ENCODE assay signal across 8 cellular contexts in the genomic region with DNA sequence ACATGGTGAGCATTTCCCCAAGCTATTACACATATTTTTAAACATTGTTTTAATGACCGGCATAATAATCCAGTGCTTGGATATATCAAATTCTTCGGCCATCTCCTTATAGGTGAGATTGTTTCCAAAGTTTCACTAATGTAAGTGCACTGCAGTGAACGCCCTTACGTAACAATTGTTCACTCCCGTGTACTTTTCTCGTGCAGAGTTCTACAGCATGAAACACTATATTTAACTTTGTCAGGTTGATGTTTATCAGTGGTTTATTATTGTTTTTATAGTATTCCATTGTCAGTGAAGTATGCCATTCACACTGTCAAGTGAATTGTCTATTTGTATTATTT. TPM values are rescaled to one million over a fixed set of nuclear protein-coding genes. Genes with fewer than 3 reads are reported as not detected.
DNase-seq lines count a peak whose midpoint lies in the region; ATAC-seq and TF ChIP-seq lines count a peak whose summit lies in the region.

No MANE protein-coding gene starts in this region.

- TF ChIP-seq CTCF in GM12864 (IDR thresholded peaks at IDR 0.05; ENCODE audit: low read depth, low read length, missing control alignments): no peak
- no peak for TF ChIP-seq CTCF in esophagus muscularis mucosa (IDR thresholded peaks at IDR 0.05)

- peak overlapping the region; percentile 22; the same call in 1 of the 2 replicates for H3K4me3 ChIP-seq in GM12864 (ENCODE audit: low read depth, low read length)
- H3K4me3 ChIP-seq in SJSA1: peak overlapping the region; percentile 47
- peak overlapping the region; percentile 60 to 79 (median 72) for H3K4me3 ChIP-seq in esophagus muscularis mucosa
- no peak overlapping the region for H3K4me3 ChIP-seq in H7 (ENCODE audit: insufficient read depth, low read depth, low read length)

- no peak overlapping the region for H3K27ac ChIP-seq in SJSA1
- H3K27ac ChIP-seq in esophagus muscularis mucosa (replicated peaks in 1 of 4): peak overlapping the region; percentile 93 to 97 (median 97)

- DNase-seq in GM12864 (ENCODE audit: low read depth) (no peak), SJSA1 (ENCODE audit: low read depth in 1 of 2, low spot score in 2 of 2) (no peak), esophagus muscularis mucosa (ENCODE audit: extremely low spot score) (no peak), putamen (ENCODE audit: low spot score) (peak; percentile 23), H7 (no peak)
- no peak for DNase-seq in activated CD4-positive, CD25-positive, alpha-beta regulatory T cell (lab: John Stamatoyannopoulos, UW)

- ATAC-seq in HG03460 (IDR thresholded peaks at IDR 0.05; ENCODE audit: unreplicated experiment): no peak
- no peak for ATAC-seq in esophagus mucosa

- H3K9me3 ChIP-seq in SJSA1 (replicated peaks) (no peaks in the 10 kb centered on the region), esophagus muscularis mucosa (no peaks in the 10 kb centered on the region)

- no peak for TF ChIP-seq POLR2A in esophagus muscularis mucosa (IDR thresholded peaks at IDR 0.05; ENCODE audit: low read depth)

- H3K36me3 ChIP-seq in SJSA1: peaks cover 37% of the 10 kb centered on the region
- H3K36me3 ChIP-seq in esophagus muscularis mucosa: peaks cover 10 to 24% (median 20%) of the 10 kb centered on the region in 4 donors
- peaks cover 2% of the 10 kb centered on the region for H3K36me3 ChIP-seq in H7 (replicated peaks; ENCODE audit: control insufficient read depth, insufficient read depth, low read length)

- no peaks in the 10 kb centered on the region for H3K27me3 ChIP-seq in SJSA1 (replicated peaks)
- no peaks in the 10 kb centered on the region for H3K27me3 ChIP-seq in esophagus muscularis mucosa
- H3K27me3 ChIP-seq in H7 (ENCODE audit: control insufficient read depth, insufficient read depth, low read length): no peaks in the 10 kb centered on the region

- WGBS in esophagus muscularis mucosa: 29% methylated on average over 6 of the region's 6 CpGs

- no peak for TF ChIP-seq EP300 in esophagus muscularis mucosa (IDR thresholded peaks at IDR 0.05)

- H3K4me1 ChIP-seq in SJSA1 (replicated peaks) (peaks cover 32% of the 10 kb centered on the region), esophagus muscularis mucosa (peaks cover 33 to 42% (median 38%) of the 10 kb centered on the region in 4 donors)

- intact Hi-C loops in esophagus muscularis mucosa (cut with DNase I): no loop called here

RNA-seq across cellular contexts. Expression of a gene that starts 3.4 kb away (rescaled TPM):
- 19.4 and 22.0 TPM in 2 replicates for total RNA-seq in SJSA1 (2014; rRNA removed; shearing (Covaris generic))
- total RNA-seq in esophagus muscularis mucosa: 10 to 100 TPM; 10.4 to 22.8 (median 21.0) TPM
- total RNA-seq in H7 (2014; rRNA removed; shearing (Covaris generic)): 8.8 and 16.0 TPM in 2 replicates
- 3.6 TPM for total RNA-seq in esophagus mucosa

RNA-seq across cellular contexts. Expression of a gene that starts 7.9 kb away (rescaled TPM):
- total RNA-seq in SJSA1 (2014; rRNA removed; shearing (Covaris generic)): 76.0 and 82.5 TPM in 2 replicates
- total RNA-seq in esophagus muscularis mucosa (10 to 100 TPM; 19.5 to 59.0 (median 27.4) TPM), esophagus mucosa (21.4 TPM)
- 38.4 and 54.7 TPM in 2 replicates for total RNA-seq in H7 (2014; rRNA removed; shearing (Covaris generic))
